Comparison of ENCODE assay signal across 19 cellular contexts in genomic region chr4:8664031-8664805, GRCh38.
DNase-seq lines count a peak whose midpoint lies in the region; ATAC-seq, FAIRE-seq and TF ChIP-seq lines count a peak whose summit lies in the region.
"Had no signal": no experiment of that assay in that cellular context is flagged by ENCODE, and none has a peak within 500 bp of the region (broad histone marks: within the 10 kb centered on the region; RNA-seq: fewer than 3 reads in every experiment).

No MANE protein-coding gene starts in this region.

- CTCF ChIA-PET in WTC11 (lab: Charles Lee), result interaction anchor here (0.7 to 1.7 kb wide), 8 partner anchors 9 to 1039 kb away, joined by 3 to 13 read pairs (median 4); no protein-coding TSS in a partner anchor

- TF ChIP-seq CTCF in WTC11 (IDR thresholded peaks at IDR 0.05) (no peak), kidney (IDR thresholded peaks at IDR 0.05; ENCODE audit: borderline replicate concordance, extremely low read depth, insufficient read depth) (no peak), sigmoid colon (IDR thresholded peaks at IDR 0.05) (no peak), breast epithelium (IDR thresholded peaks at IDR 0.05) (no peak)

- ATAC-seq in WTC11 (peak; percentile 76), HG02840 (IDR thresholded peaks at IDR 0.05; ENCODE audit: low FRiP score, unreplicated experiment) (no peak)

- DNase-seq in H7 (peak; percentile 74), WTC11 (ENCODE audit: low spot score) (no peak), kidney (peak; percentile 45), sigmoid colon (peak; percentile 30), breast epithelium (ENCODE audit: low spot score in 2 of 2) (no peak), HT-29 (ENCODE audit: low spot score) (no peak)
- DNase-seq: DMS79 treated with DMSO at 0.1 percent for 48 hours, Kasumi-1, MG63, NCI-H1048, NCI-H1436, NCI-H1930, NCI-H226, NCI-H524, SJCRH30 had no signal

- TF ChIP-seq POLR2A in sigmoid colon (IDR thresholded peaks at IDR 0.05) (no peak), breast epithelium (IDR thresholded peaks at IDR 0.05) (no peak)

- H3K27me3 ChIP-seq in H7 (ENCODE audit: control insufficient read depth, insufficient read depth, low read length) (no peaks in the 10 kb centered on the region), sigmoid colon (peaks cover 0 to 53% (median 10%) of the 10 kb centered on the region in 3 donors), breast epithelium (peaks cover 0 to 18% of the 10 kb centered on the region in 2 donors)
- H3K27me3 ChIP-seq: BLaER1 treated with 17β-estradiol and CSF1 and Interleukin-3, amounts not matched to agents 10 nM and 100 nM; MG63 had no signal

- 63 to 65% methylated on average over 18 of the region's 18 CpGs for WGBS in sigmoid colon, 2 donors

- no peaks in the 10 kb centered on the region for H3K4me1 ChIP-seq in kidney (ENCODE audit: control insufficient read depth in 1 of 2, insufficient read depth in 1 of 2, low read depth in 1 of 2, low read length in 2 of 2)
- H3K4me1 ChIP-seq in sigmoid colon, result no peaks in the 10 kb centered on the region
- H3K4me1 ChIP-seq in breast epithelium, result no peaks in the 10 kb centered on the region
- H3K4me1 ChIP-seq: HAP-1, SJCRH30 had no signal

- no peak overlapping the region for H3K9ac ChIP-seq in kidney (ENCODE audit: low read length in 2 of 2)
- H3K9ac ChIP-seq: BLaER1 treated with 17β-estradiol and CSF1 and Interleukin-3, amounts not matched to agents 10 nM and 100 nM had no signal

- H3K9me3 ChIP-seq in kidney (ENCODE audit: control insufficient read depth in 1 of 2, low read length in 2 of 2) (no peaks in the 10 kb centered on the region), sigmoid colon (no peaks in the 10 kb centered on the region), breast epithelium (peaks cover 0 to 7% of the 10 kb centered on the region in 2 donors)
- H3K9me3 ChIP-seq: BLaER1 treated with 17β-estradiol and CSF1 and Interleukin-3, amounts not matched to agents 10 nM and 100 nM; HAP-1; MG63; SJCRH30 had no signal

- TF ChIP-seq EP300 in sigmoid colon (IDR thresholded peaks at IDR 0.05), result no peak

- POLR2A ChIA-PET in WTC11 (lab: Charles Lee), result no interaction called here

- no peak overlapping the region for H3K27ac Mint-ChIP-seq in WTC11

- FAIRE-seq in kidney (lab: Jason Lieb, UNC), result no peak
- FAIRE-seq: D721Med had no signal

- H3K4me3 ChIP-seq in H7 (ENCODE audit: insufficient read depth, low read depth, low read length) (no peak overlapping the region), kidney (ENCODE audit: low read length in 2 of 2) (no peak overlapping the region), sigmoid colon (no peak overlapping the region), breast epithelium (no peak overlapping the region)
- H3K4me3 ChIP-seq: BLaER1 treated with 17β-estradiol and CSF1 and Interleukin-3, amounts not matched to agents 10 nM and 100 nM; HAP-1; MG63; SJCRH30 had no signal

- peaks cover 40% of the 10 kb centered on the region for H3K27me3 Mint-ChIP-seq in WTC11 (ENCODE audit: low read depth)

- H3K36me3 ChIP-seq in H7 (replicated peaks; ENCODE audit: control insufficient read depth, insufficient read depth, low read length), result no peaks in the 10 kb centered on the region
- no peaks in the 10 kb centered on the region for H3K36me3 ChIP-seq in kidney (ENCODE audit: control insufficient read depth in 1 of 2, insufficient read depth in 2 of 2, low read length in 2 of 2)
- no peaks in the 10 kb centered on the region for H3K36me3 ChIP-seq in sigmoid colon
- no peaks in the 10 kb centered on the region for H3K36me3 ChIP-seq in breast epithelium
- H3K36me3 ChIP-seq: BLaER1 treated with 17β-estradiol and CSF1 and Interleukin-3, amounts not matched to agents 10 nM and 100 nM; HAP-1; MG63; SJCRH30 had no signal

- peaks cover 7% of the 10 kb centered on the region for H3K9me3 Mint-ChIP-seq in WTC11

- H3K36me3 Mint-ChIP-seq in WTC11, result no peaks in the 10 kb centered on the region

- H3K4me1 Mint-ChIP-seq in WTC11, result peaks cover 15% of the 10 kb centered on the region

- intact Hi-C loops in kidney (cut with DNase I) (no loop called here), sigmoid colon (cut with DNase I) (no loop called here), breast epithelium (cut with DNase I; ENCODE audit: low total_unique reads) (loop anchor here (5.0 kb wide), 1 partner anchor 612 kb away; no protein-coding TSS in a partner anchor)

- no peak overlapping the region for H3K4me3 Mint-ChIP-seq in WTC11

- no peak overlapping the region for H3K27ac ChIP-seq in kidney (ENCODE audit: low read depth in 2 of 2, low read length in 2 of 2)
- H3K27ac ChIP-seq in sigmoid colon, result no peak overlapping the region
- no peak overlapping the region for H3K27ac ChIP-seq in breast epithelium
- H3K27ac ChIP-seq: BLaER1 treated with 17β-estradiol and CSF1 and Interleukin-3, amounts not matched to agents 10 nM and 100 nM; SJCRH30 had no signal

TF ChIP-seq in WTC11, 78 proteins besides CTCF, POLR2A, EP300 and RAD21 (continues in another document):
- TF ChIP-seq ZNF512 (CRISPR knock-in tag; IDR thresholded peaks at IDR 0.05; ENCODE audit: borderline replicate concordance) (no peak), PRDM15 (CRISPR knock-in tag; IDR thresholded peaks at IDR 0.05) (no peak), FOXP4 (CRISPR knock-in tag; IDR thresholded peaks at IDR 0.05) (no peak), E2F5 (CRISPR knock-in tag; IDR thresholded peaks at IDR 0.05) (no peak), PREB (CRISPR knock-in tag; IDR thresholded peaks at IDR 0.05; ENCODE audit: borderline replicate concordance) (no peak)

Comparison
In these comparisons a context has a peak if more than half of its experiments do, and no peak if none do; other contexts are left out.
1. DNase-seq: peak in H7 (single experiment), kidney (single experiment) and sigmoid colon (single experiment); none in WTC11 (single experiment), breast epithelium (0 of 2) and HT-29 (single experiment).